21 cellular contexts compared by ENCODE assay signal in the genomic region with DNA sequence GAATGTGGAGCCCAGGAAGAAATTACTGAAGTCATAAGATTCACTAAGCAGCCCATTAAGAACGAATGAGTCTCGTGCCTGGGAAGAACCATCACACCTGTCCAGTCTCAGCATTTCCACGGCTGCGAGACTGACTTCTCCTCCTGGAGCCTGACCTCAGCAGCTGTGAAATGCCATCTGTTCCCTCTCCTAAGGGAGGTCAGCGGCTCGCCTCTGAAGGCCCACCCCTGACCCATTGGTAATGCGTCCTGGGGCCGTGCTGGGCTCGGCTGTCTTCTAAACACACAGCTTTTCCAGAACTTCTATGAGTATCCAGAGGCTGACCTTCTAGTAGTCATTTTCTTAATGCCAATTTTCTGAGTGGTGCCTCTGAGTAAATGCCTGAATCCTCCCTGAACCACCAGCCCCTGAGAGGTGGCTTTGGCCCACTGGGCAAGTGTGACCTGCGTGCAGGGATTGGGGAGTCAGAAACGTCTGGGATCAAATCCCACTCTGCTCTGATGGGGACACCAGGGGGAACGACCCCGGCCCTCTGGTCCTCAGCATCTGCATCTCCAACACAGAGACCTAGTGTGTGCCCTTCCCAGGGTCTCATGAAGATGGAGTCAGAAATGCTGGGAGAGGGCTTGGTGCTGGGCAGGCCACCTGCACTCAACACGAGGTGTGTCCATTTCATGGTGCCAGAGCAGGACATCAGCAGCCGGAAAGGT. TPM values are rescaled to one million over a fixed set of nuclear protein-coding genes. Genes with fewer than 3 reads are reported as not detected.
"Had no signal": no experiment of that assay in that cellular context is flagged by ENCODE, and none has a peak within 500 bp of the region (broad histone marks: within the 10 kb centered on the region; RNA-seq: fewer than 3 reads in every experiment).

No MANE protein-coding gene starts in this region.

- H3K4me3 Mint-ChIP-seq: activated naive CD8-positive, alpha-beta T cell treated with anti-CD3 and anti-CD28 coated beads for 36 hours; central memory CD8-positive, alpha-beta T cell; natural killer cell; stimulated activated naive CD8-positive, alpha-beta T cell treated with anti-CD3 and anti-CD28 coated beads, Interleukin-15, Interleukin-2, amounts not matched to agents 100 ng/mL and 50 ng/mL, for 24 hours; T-helper 1 cell treated with Interleukin-12 subunit alpha and Interleukin-12 subunit beta and Interleukin-4 antibody, amounts not matched to agents 30 μg/mL and 1 μg/mL, for 36 hours; WTC11 had no signal

- H3K4me1 Mint-ChIP-seq: central memory CD8-positive, alpha-beta T cell had no signal

- DNase-seq: activated CD4-positive, alpha-beta T cell treated with anti-CD3 and anti-CD28 coated beads, Interleukin-2, amount 50 U/mL, for 4 hours; activated naive CD4-positive, alpha-beta T cell; activated naive CD8-positive, alpha-beta T cell treated with anti-CD3 and anti-CD28 coated beads for 36 hours; cortex of kidney; lower lobe of right lung; mesendoderm; natural killer cell; psoas muscle; stimulated activated CD4-positive, alpha-beta T cell treated with anti-CD3 and anti-CD28 coated beads, Interleukin-1b, Interleukin-23, amount 100 ng/mL, for 48 hours; T1000 had no signal

- H3K9me3 Mint-ChIP-seq: activated T-helper 2 cell treated with anti-CD3 and anti-CD28 coated beads, Interferon-gamma antibody, Interleukin-2, Interleukin-4, amounts not matched to agents 10 μg/mL and 5 μg/mL and 100 μg/mL, durations not matched to agents 14 hours and 24 hours and 36 hours; T-helper 1 cell treated with Interleukin-12 subunit alpha and Interleukin-12 subunit beta and Interleukin-4 antibody, amounts not matched to agents 30 μg/mL and 1 μg/mL, for 36 hours had no signal

- H3K36me3 Mint-ChIP-seq: natural killer cell had no signal

- H3K27ac Mint-ChIP-seq: activated naive CD8-positive, alpha-beta T cell treated with anti-CD3 and anti-CD28 coated beads for 36 hours; activated T-helper 2 cell treated with anti-CD3 and anti-CD28 coated beads, Interferon-gamma antibody, Interleukin-2, Interleukin-4, amounts not matched to agents 10 μg/mL and 5 μg/mL and 100 μg/mL, durations not matched to agents 14 hours and 24 hours and 36 hours; natural killer cell; stimulated activated naive CD8-positive, alpha-beta T cell treated with anti-CD3 and anti-CD28 coated beads, Interleukin-15, Interleukin-2, amounts not matched to agents 100 ng/mL and 50 ng/mL, for 24 hours; T-helper 1 cell treated with Interleukin-12 subunit alpha and Interleukin-12 subunit beta and Interleukin-4 antibody, amounts not matched to agents 30 μg/mL and 1 μg/mL, for 36 hours; WTC11 had no signal

- ATAC-seq: left lobe of liver, lower lobe of right lung, natural killer cell, pancreas, psoas muscle, right cardiac atrium, WTC11 had no signal

RNA-seq across cellular contexts. Expression of a gene that starts 5.7 kb away (rescaled TPM):
- total RNA-seq: activated naive CD8-positive, alpha-beta T cell treated with anti-CD3 and anti-CD28 coated beads for 36 hours; activated T-helper 2 cell treated with anti-CD3 and anti-CD28 coated beads, Interferon-gamma antibody, Interleukin-2, Interleukin-4, amounts not matched to agents 10 μg/mL and 5 μg/mL and 100 μg/mL, durations not matched to agents 14 hours and 24 hours and 36 hours; epithelial cell of proximal tubule; fibroblast of villous mesenchyme; kidney epithelial cell; left lobe of liver; natural killer cell; pancreas; psoas muscle; right cardiac atrium had no signal
- polyA plus RNA-seq: pancreas, right cardiac atrium had no signal
